20 cellular contexts compared by ENCODE assay signal in the genomic region with DNA sequence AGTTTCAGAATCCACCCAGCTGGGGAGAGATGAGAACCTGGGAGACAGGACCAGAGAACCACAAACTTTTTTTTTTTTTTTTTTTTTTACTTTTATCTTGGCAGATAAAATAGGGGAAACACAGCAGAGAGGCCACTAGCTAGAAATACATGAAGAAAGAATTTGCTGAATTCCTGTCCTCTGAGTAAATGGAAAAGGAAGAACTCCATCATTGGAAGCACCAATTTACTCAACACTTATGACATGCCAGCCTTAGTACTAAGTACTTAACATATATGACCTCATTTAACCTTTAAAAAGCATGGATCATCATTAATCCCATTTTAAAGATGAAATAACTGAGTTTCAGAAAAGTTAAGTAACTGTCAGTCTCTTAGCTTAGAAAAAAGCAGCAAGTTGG.
DNase-seq lines count a peak whose midpoint lies in the region; ATAC-seq, FAIRE-seq and TF ChIP-seq lines count a peak whose summit lies in the region.
"Had no signal": no experiment of that assay in that cellular context is flagged by ENCODE, and none has a peak within 500 bp of the region (broad histone marks: within the 10 kb centered on the region; RNA-seq: fewer than 3 reads in every experiment).

No MANE protein-coding gene starts in this region.

- H3K27me3 ChIP-seq in mesendoderm (ENCODE audit: insufficient read depth, low read length, poor library complexity): no peaks in the 10 kb centered on the region
- H3K27me3 ChIP-seq: spleen had no signal

- H3K23ac ChIP-seq in mesendoderm (ENCODE audit: low read length): no peak overlapping the region

- FAIRE-seq in RCC 7860 (lab: Jason Lieb, UNC): peak; percentile 5
- FAIRE-seq: islet of Langerhans had no signal

- H3K27ac ChIP-seq in mesendoderm (ENCODE audit: low read depth, low read length): no peak overlapping the region
- H3K27ac ChIP-seq: C4-2B, prostate gland had no signal

- no peak overlapping the region for H3K56ac ChIP-seq in mesendoderm (ENCODE audit: low read length)

- H4K5ac ChIP-seq in mesendoderm (ENCODE audit: low read length): no peak overlapping the region

- H3K4me3 ChIP-seq in epithelial cell of esophagus (ENCODE audit: low read length): no peak overlapping the region
- no peak overlapping the region for H3K4me3 ChIP-seq in mesendoderm (ENCODE audit: low read length)
- H3K4me3 ChIP-seq: prostate gland, spleen had no signal

- TF ChIP-seq CTCF in epithelial cell of esophagus (IDR thresholded peaks at IDR 0.05; ENCODE audit: insufficient read depth, low read depth, low read length, missing control alignments): no peak

- DNase-seq in EH (ENCODE audit: low read depth) (peak; percentile 94), RCC 7860 (ENCODE audit: low spot score) (peak; percentile 84), epithelial cell of esophagus (ENCODE audit: low read depth) (peak; percentile 58), mesendoderm (peak; percentile 59), amygdala (lab: John Stamatoyannopoulos, UW) (no peak), LoVo (ENCODE audit: low spot score) (no peak)
- no peak for DNase-seq in NK-92 treated with Interleukin-12 subunit alpha and Interleukin-12 subunit beta, amount 100 ng/mL, for 24 hours (lab: John Stamatoyannopoulos, UW)
- DNase-seq: activated CD4-positive, alpha-beta T cell treated with anti-CD3 and anti-CD28 coated beads, Interleukin-2, amount 50 U/mL, for 4 hours; activated T-cell treated with anti-CD3 and anti-CD28 coated beads, Interleukin-2, amount 50 U/mL, for 48 hours; effector memory CD8-positive, alpha-beta T cell; H9; NCI-H146; RPMI8226; spleen had no signal

- H2BK120ac ChIP-seq in mesendoderm (ENCODE audit: low read depth, low read length): no peak overlapping the region

- no peaks in the 10 kb centered on the region for H3K79me1 ChIP-seq in mesendoderm (ENCODE audit: low read length)

- H2BK5ac ChIP-seq in mesendoderm (ENCODE audit: low read length): no peak overlapping the region

- H2AK5ac ChIP-seq in mesendoderm (ENCODE audit: low read length): no peak overlapping the region

- no peak overlapping the region for H3K9ac ChIP-seq in mesendoderm (ENCODE audit: low read length)

- no peak overlapping the region for H3K4me2 ChIP-seq in mesendoderm (ENCODE audit: low read length)

- no peak overlapping the region for H3K4ac ChIP-seq in mesendoderm (ENCODE audit: low read depth, low read length)

- no peak overlapping the region for H4K8ac ChIP-seq in mesendoderm (ENCODE audit: low read depth, low read length)

- H3K18ac ChIP-seq in mesendoderm (ENCODE audit: low read length): no peak overlapping the region

- H2BK15ac ChIP-seq in mesendoderm (replicated peaks; ENCODE audit: low read depth): no peak overlapping the region

- H3K79me2 ChIP-seq in mesendoderm (ENCODE audit: control insufficient read depth, insufficient read depth, low read length): no peaks in the 10 kb centered on the region

- H3K4me1 ChIP-seq in mesendoderm (ENCODE audit: control insufficient read depth, low read depth, low read length): no peaks in the 10 kb centered on the region
- H3K4me1 ChIP-seq: prostate gland, spleen had no signal

- H3K36me3 ChIP-seq in mesendoderm (ENCODE audit: control insufficient read depth, insufficient read depth, low read length): no peaks in the 10 kb centered on the region
- H3K36me3 ChIP-seq: prostate gland, spleen had no signal

- ATAC-seq in GM21825 (IDR thresholded peaks at IDR 0.05; ENCODE audit: unreplicated experiment): no peak
- ATAC-seq: activated naive CD4-positive, alpha-beta T cell treated with anti-CD3 and anti-CD28 coated beads, Interleukin-2, amount 50 U/mL, for 72 hours; effector memory CD8-positive, alpha-beta T cell; natural killer cell treated with Interleukin-12 subunit alpha and Interleukin-12 subunit beta and Interleukin-15 and Interleukin-18, amount 100 ng/mL, for 72 hours had no signal

Comparison
In these comparisons a context has a peak if more than half of its experiments do, and no peak if none do; other contexts are left out.
1. DNase-seq: peak in EH (single experiment), RCC 7860 (single experiment), epithelial cell of esophagus (single experiment) and mesendoderm (single experiment); none in amygdala (0 of 56), NK-92 treated with Interleukin-12 subunit alpha and Interleukin-12 subunit beta, amount 100 ng/mL, for 24 hours (single experiment) and LoVo (single experiment).